ENCODE assay signal across 11 cellular contexts in the genomic region with DNA sequence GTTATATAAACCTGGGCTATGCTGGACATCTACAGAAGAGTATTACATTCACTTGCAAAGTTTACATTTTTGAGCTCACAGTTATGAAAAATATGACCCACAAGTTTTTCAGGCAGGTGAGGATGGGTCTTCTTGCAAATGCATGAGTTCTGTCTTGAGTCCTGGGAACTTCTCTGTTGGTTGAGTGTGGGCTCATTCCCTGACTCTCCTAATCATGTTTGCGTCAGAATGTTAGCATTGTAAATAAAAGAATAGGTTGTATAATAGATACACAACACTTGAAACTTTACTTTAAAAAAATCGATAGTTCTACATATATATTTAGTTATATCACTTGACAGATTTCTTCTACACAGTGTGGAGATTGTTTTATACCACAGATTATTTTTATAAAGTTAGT.
"Had no signal": no experiment of that assay in that cellular context is flagged by ENCODE, and none has a peak within 500 bp of the region (broad histone marks: within the 10 kb centered on the region; RNA-seq: fewer than 3 reads in every experiment).

No MANE protein-coding gene starts in this region.

- H3K9me3 Mint-ChIP-seq: GM23338, H9, HFFc6 had no signal

- H3K4me1 Mint-ChIP-seq: GM23338, H9 had no signal

- DNase-seq: GM23248, GOT3, H7, H9, HCEC 1CT, HFFc6 had no signal

- H3K4me3 Mint-ChIP-seq: GM23338, H9, HFFc6 had no signal

- H3K4me1 ChIP-seq: HAP-1 had no signal

- H3K27ac Mint-ChIP-seq: GM23338, HFFc6 had no signal

- H3K4me3 ChIP-seq: GM23248, GM23338, HAP-1 had no signal

- ATAC-seq: GM23338, HCT116 had no signal

- H3K9me3 ChIP-seq: HAP-1 had no signal

- FAIRE-seq: H1, H54 had no signal

- H3K27ac ChIP-seq: GM23248 had no signal
